ENCODE assay signal across 21 cellular contexts in the genomic region with DNA sequence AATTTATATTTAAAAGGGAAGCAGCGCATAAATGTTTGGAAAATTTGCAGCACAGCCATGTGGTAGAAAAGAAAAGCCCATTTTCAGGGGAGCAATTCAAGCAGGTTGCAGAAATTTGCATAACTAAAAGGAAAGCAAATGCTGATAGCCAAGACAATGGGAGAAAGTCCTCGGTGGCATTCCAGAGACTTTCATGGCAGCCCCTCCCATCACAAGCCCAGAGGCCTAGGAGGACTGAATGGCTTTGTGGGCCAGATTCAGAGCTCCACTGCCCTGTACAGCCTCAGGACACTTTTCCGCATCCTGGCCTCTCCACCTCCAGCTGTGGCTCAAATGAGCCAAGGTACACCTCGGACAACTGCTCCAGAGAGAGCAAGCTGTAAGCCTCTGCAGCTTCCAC.
DNase-seq lines count a peak whose midpoint lies in the region; ATAC-seq, FAIRE-seq and TF ChIP-seq lines count a peak whose summit lies in the region.
"Had no signal": no experiment of that assay in that cellular context is flagged by ENCODE, and none has a peak within 500 bp of the region (broad histone marks: within the 10 kb centered on the region; RNA-seq: fewer than 3 reads in every experiment).

No MANE protein-coding gene starts in this region.

- H3K79me1 ChIP-seq in H1 (ENCODE audit: low read depth, low read length), result no peaks in the 10 kb centered on the region

- no peak for FAIRE-seq in H1 (lab: Jason Lieb, UNC)
- FAIRE-seq: A204.1, GM12891, H54 had no signal

- TF ChIP-seq CTCF in HEK293 (tag by site-specific recombination; IDR thresholded peaks at IDR 0.05) (no peak), H1 (IDR thresholded peaks at IDR 0.05; ENCODE audit: control extremely low read depth in 1 of 3, insufficient read depth in 1 of 3, low read depth in 1 of 3, low read length in 3 of 3) (no peak), GM10266 (IDR thresholded peaks at IDR 0.05; ENCODE audit: control insufficient read depth, insufficient read depth, low read depth, missing control alignments) (no peak)

- H3K9me3 ChIP-seq in HEK293 (ENCODE audit: control insufficient read depth, insufficient read depth, low read depth, low read length) (no peaks in the 10 kb centered on the region), H1 (ENCODE audit: insufficient read depth in 2 of 2, low read depth in 1 of 2, low read length in 1 of 2) (peaks cover 26 to 28% of the 10 kb centered on the region in 2 experiments), iPS DF 6.9 (ENCODE audit: control insufficient read depth, insufficient read depth, low read length) (peaks cover 3% of the 10 kb centered on the region)
- H3K9me3 ChIP-seq: BLaER1, Caco-2 had no signal

- DNase-seq in ELF-1 (ENCODE audit: low read depth, low spot score) (peak; percentile 14), H1 (ENCODE audit: low read depth in 1 of 2, low spot score in 2 of 2) (peak in 1 of 2 experiments; percentile 9), iPS DF 6.9 (ENCODE audit: low read depth, low spot score) (peak; percentile 22), inferior parietal cortex (ENCODE audit: extremely low spot score) (no peak), NCI-H748 (lab: John Stamatoyannopoulos, UW; ENCODE audit: unreplicated experiment) (no peak), GM10266 (ENCODE audit: extremely low spot score) (no peak)
- DNase-seq: Caco-2; CD4-positive, CD25-positive, alpha-beta regulatory T cell; CD8-positive, alpha-beta T cell; DMS153; DND-41; GDM1; HCEC 1CT had no signal

- no peaks in the 10 kb centered on the region for H3K23me2 ChIP-seq in H1 (ENCODE audit: low read depth, low read length)

- H4K91ac ChIP-seq in H1 (replicated peaks; ENCODE audit: insufficient read length, low read length), result no peak overlapping the region

- no peaks in the 10 kb centered on the region for H3K27me3 ChIP-seq in H1 (replicated peaks in 1 of 4; ENCODE audit: control insufficient read depth in 3 of 4, extremely low read depth in 1 of 4, insufficient read depth in 3 of 4, low read length in 3 of 4)
- H3K27me3 ChIP-seq in iPS DF 6.9 (ENCODE audit: control insufficient read depth, insufficient read depth, low read length), result no peaks in the 10 kb centered on the region
- H3K27me3 ChIP-seq: BLaER1 had no signal

- no peak overlapping the region for H3K4me2 ChIP-seq in H1 (ENCODE audit: insufficient read depth in 1 of 2, low read depth in 2 of 2, low read length in 2 of 2)
- H3K4me2 ChIP-seq: BLaER1 had no signal

- no peak for TF ChIP-seq EP300 in H1 (IDR thresholded peaks at IDR 0.05; ENCODE audit: borderline replicate concordance in 1 of 2, low read depth in 2 of 2, low read length in 2 of 2)

- H3K36me3 ChIP-seq in HEK293 (ENCODE audit: control insufficient read depth in 2 of 2, insufficient read depth in 1 of 2, low read length in 2 of 2), result no peaks in the 10 kb centered on the region
- peaks cover 0 to 11% (median 2%) of the 10 kb centered on the region in 4 experiments; a peak in 2 of 8 replicates for H3K36me3 ChIP-seq in H1 (ENCODE audit: control insufficient read depth in 2 of 4, insufficient read depth in 4 of 4, low read length in 3 of 4)
- no peaks in the 10 kb centered on the region for H3K36me3 ChIP-seq in iPS DF 6.9 (ENCODE audit: control insufficient read depth, insufficient read depth, low read length)
- H3K36me3 ChIP-seq: BLaER1 had no signal

- POLR2A ChIA-PET in HEK293 (lab: Yijun Ruan, JAX) (no interaction called here), H1 (lab: Charles Lee; ENCODE audit: partially characterized antibody) (no interaction called here)

- no peak overlapping the region for H2BK12ac ChIP-seq in H1 (ENCODE audit: low read depth, low read length)

- no peak overlapping the region for H4K5ac ChIP-seq in H1 (ENCODE audit: insufficient read length, low read depth, low read length)

- CTCF ChIA-PET in HEK293 (lab: Yijun Ruan, JAX), result no interaction called here
- CTCF ChIA-PET in H1 (lab: Charles Lee; ENCODE audit: partially characterized antibody), result interaction anchor here (1.0 kb wide), 1 partner anchor 10 kb away, joined by 4 read pairs; no protein-coding TSS in a partner anchor

- no peak overlapping the region for H2BK15ac ChIP-seq in H1 (ENCODE audit: low read length)

- no peak overlapping the region for H3K4ac ChIP-seq in H1 (replicated peaks; ENCODE audit: insufficient read length, low read depth, low read length)

- H3K79me2 ChIP-seq in H1 (ENCODE audit: control insufficient read depth in 1 of 2, insufficient read depth in 2 of 2, low read length in 2 of 2), result no peaks in the 10 kb centered on the region

- TF ChIP-seq POLR2A in H1 (IDR thresholded peaks at IDR 0.05; ENCODE audit: control extremely low read depth in 1 of 2, low read depth in 2 of 2, low read length in 2 of 2), result no peak

- no peak for TF ChIP-seq RAD21 in H1 (IDR thresholded peaks at IDR 0.05 in 1 of 2, conservative IDR thresholded peaks at IDR 0.05 in 1 of 2; ENCODE audit: low read depth in 2 of 2, low read length in 2 of 2)

- WGBS in H1 (ENCODE audit: extremely low coverage in 1 of 2, insufficient coverage in 1 of 2, insufficient read length in 1 of 2, insufficient replicate concordance in 2 of 2, low coverage in 1 of 2, low lambda C conversion rate in 2 of 2, missing lambda C conversion rate in 1 of 2), 2 experiments, result 86% methylated on average over 4 of the region's 4 CpGs; no CpG with 5 or more reads in 1 of the 2 experiments
- WGBS in iPS DF 6.9 (ENCODE audit: insufficient coverage, insufficient read length), result no CpG with 5 or more reads among the region's 4 CpGs

- H3K27ac ChIP-seq in HEK293 (ENCODE audit: extremely low read depth, low read depth, low read length) (no peak overlapping the region), H1 (ENCODE audit: low read depth, low read length) (no peak overlapping the region), iPS DF 6.9 (ENCODE audit: low read length) (no peak overlapping the region)
- H3K27ac ChIP-seq: 22Rv1, BLaER1, C4-2B had no signal

- no peak overlapping the region for H2BK20ac ChIP-seq in H1 (ENCODE audit: low read length)

- H3K4me3 ChIP-seq in HEK293 (ENCODE audit: low read depth, low read length) (no peak overlapping the region), H1 (ENCODE audit: extremely low read depth in 1 of 4, insufficient read depth in 2 of 4, low read depth in 3 of 4, low read length in 4 of 4) (no peak overlapping the region), iPS DF 6.9 (ENCODE audit: low read length) (no peak overlapping the region)
- H3K4me3 ChIP-seq: BLaER1 had no signal

- no peak overlapping the region for H3K56ac ChIP-seq in H1 (replicated peaks; ENCODE audit: insufficient read length, low read depth, low read length)

- H4K8ac ChIP-seq in H1 (ENCODE audit: extremely low read depth, insufficient read depth, low read length), result no peak overlapping the region; the same call in 1 of the 2 replicates

- H3K23ac ChIP-seq in H1 (ENCODE audit: insufficient read length), result no peak overlapping the region

- no peaks in the 10 kb centered on the region for H4K20me1 ChIP-seq in H1 (replicated peaks in 1 of 2; ENCODE audit: control insufficient read depth in 1 of 2, insufficient read depth in 2 of 2, low read length in 2 of 2)
- H4K20me1 ChIP-seq: BLaER1 had no signal

- H3K4me1 ChIP-seq in HEK293 (ENCODE audit: control insufficient read depth, insufficient read depth, low read length) (no peaks in the 10 kb centered on the region), H1 (replicated peaks in 1 of 4; ENCODE audit: control insufficient read depth in 3 of 4, insufficient read depth in 4 of 4, low read length in 3 of 4) (no peaks in the 10 kb centered on the region), iPS DF 6.9 (ENCODE audit: control insufficient read depth, insufficient read depth, low read length) (no peaks in the 10 kb centered on the region)
- H3K4me1 ChIP-seq: BLaER1, Caco-2 had no signal

- no peak overlapping the region for H3K14ac ChIP-seq in H1 (ENCODE audit: insufficient read length)

- ATAC-seq in SK-N-SH treated with all-trans-retinoic acid at 6 μM for 48 hours, result no peak
- ATAC-seq: CD8-positive, alpha-beta T cell had no signal

- H3K9ac ChIP-seq in H1 (replicated peaks in 1 of 4; ENCODE audit: extremely low read depth in 1 of 4, low read depth in 3 of 4, low read length in 3 of 4), result no peak overlapping the region
- H3K9ac ChIP-seq: BLaER1 had no signal

- no peak overlapping the region for H2AK5ac ChIP-seq in H1 (ENCODE audit: low read depth, low read length)

- H3K18ac ChIP-seq in H1 (ENCODE audit: extremely low read depth, low read length), result no peak overlapping the region

- H2BK5ac ChIP-seq in H1 (ENCODE audit: low read depth, low read length), result no peak overlapping the region

- H2AFZ ChIP-seq in H1 (ENCODE audit: low read length), result no peak overlapping the region

- no peak overlapping the region for H2BK120ac ChIP-seq in H1 (replicated peaks; ENCODE audit: low read depth, low read length)

TF ChIP-seq in HEK293, 187 proteins besides CTCF, POLR2A, EP300 and RAD21:
- TF ChIP-seq ZNF585B (tag by site-specific recombination; IDR thresholded peaks at IDR 0.05) (peak; percentile 55), ZNF391 (tag by site-specific recombination; IDR thresholded peaks at IDR 0.05; ENCODE audit: borderline replicate concordance, low read depth) (no peak)

TF ChIP-seq in H1, 55 proteins besides CTCF, POLR2A, EP300 and RAD21:
- TF ChIP-seq TEAD4 (IDR thresholded peaks at IDR 0.05; ENCODE audit: low read depth, low read length) (peak; percentile 53; the same call in 1 of the 2 replicates), NANOG (IDR thresholded peaks at IDR 0.05; ENCODE audit: insufficient read depth, low read depth, low read length, poor library complexity, severe bottlenecking) (peak; percentile 12), PHF8 (conservative IDR thresholded peaks at IDR 0.05; ENCODE audit: low read depth, low read length) (no peak)

TF ChIP-seq in SK-N-SH treated with all-trans-retinoic acid at 6 μM for 48 hours, 23 proteins besides CTCF, POLR2A, EP300 and RAD21:
- no peak for TF ChIP-seq GLIS3 (CRISPR knock-in tag; IDR thresholded peaks at IDR 0.05)

Comparison
In these comparisons a context has a peak if more than half of its experiments do, and no peak if none do; other contexts are left out.
1. DNase-seq: peak in ELF-1 (single experiment) and iPS DF 6.9 (single experiment); none in inferior parietal cortex (single experiment), NCI-H748 (single experiment) and GM10266 (single experiment).